13 cellular contexts compared by ENCODE assay signal in genomic region chr3:126351771-126352475, GRCh38. TPM values are rescaled to one million over a fixed set of nuclear protein-coding genes. Genes with fewer than 3 reads are reported as not detected.
A peak's percentile ranks its signal among the peaks of the same experiment; 100 is the strongest.
DNase-seq lines count a peak whose midpoint lies in the region; TF ChIP-seq lines count a peak whose summit lies in the region.
"Had no signal": no experiment of that assay in that cellular context is flagged by ENCODE, and none has a peak within 500 bp of the region (broad histone marks: within the 10 kb centered on the region; RNA-seq: fewer than 3 reads in every experiment).

No MANE protein-coding gene starts in this region.

- no peaks in the 10 kb centered on the region for H3K36me3 Mint-ChIP-seq in glutamatergic neuron (ENCODE audit: unreplicated experiment)

- H3K9me2 ChIP-seq in OCI-LY7 (ENCODE audit: insufficient read depth, low read length): no peaks in the 10 kb centered on the region

- peaks cover 9% of the 10 kb centered on the region for H3K4me1 Mint-ChIP-seq in glutamatergic neuron (ENCODE audit: low read depth, unreplicated experiment)

- no peak overlapping the region for H3K4me3 Mint-ChIP-seq in glutamatergic neuron (ENCODE audit: unreplicated experiment)
- H3K4me3 Mint-ChIP-seq: activated T-cell treated with anti-CD3 and anti-CD28 coated beads, Interleukin-2, amount 50 U/mL, for 24 hours had no signal

- intact Hi-C loops in OCI-LY7 (cut with micrococcal nuclease; ENCODE audit: unreplicated experiment): loop anchor here (10.0 kb wide), 1 partner anchor 757 kb away; the partner anchor contains the start of gene OSBPL11
- intact Hi-C loops in sigmoid colon (cut with DNase I): loop anchor here (5.0 kb wide), 1 partner anchor 40 kb away; no protein-coding TSS in a partner anchor

- TF ChIP-seq EP300 in sigmoid colon (IDR thresholded peaks at IDR 0.05): no peak

- H3K9me3 ChIP-seq in OCI-LY7 (ENCODE audit: low read length) (no peaks in the 10 kb centered on the region), sigmoid colon (no peaks in the 10 kb centered on the region)
- H3K9me3 ChIP-seq: ascending aorta had no signal

- TF ChIP-seq POLR2A in sigmoid colon (IDR thresholded peaks at IDR 0.05): no peak

- no peak overlapping the region for H3K4me2 ChIP-seq in OCI-LY7 (ENCODE audit: low read length)

- H3K27ac ChIP-seq in OCI-LY7 (ENCODE audit: low read depth, low read length, poor library complexity, severe bottlenecking) (no peak overlapping the region), sigmoid colon (peak overlapping the region in 1 of 4 donors; percentile 91)
- H3K27ac ChIP-seq: ascending aorta had no signal

- DNase-seq in GM12864 (ENCODE audit: low read depth) (no peak), OCI-LY7 (ENCODE audit: low spot score) (no peak), glutamatergic neuron (peak; percentile 9), sigmoid colon (peak; percentile 63), ureter (ENCODE audit: low spot score) (no peak), germinal center (ENCODE audit: low spot score) (no peak), NCI-H748 treated with DMSO at 0.1 percent for 48 hours (lab: John Stamatoyannopoulos, UW) (no peak)
- no peak for DNase-seq in activated CD4-positive, alpha-beta T cell treated with anti-CD3 and anti-CD28 coated beads, Interleukin-2, amount 50 U/mL, for 1 hour
- DNase-seq: activated T-cell treated with anti-CD3 and anti-CD28 coated beads, Interleukin-2, amount 50 U/mL, for 24 hours; stimulated activated CD4-positive, alpha-beta T cell treated with anti-CD3 and anti-CD28 coated beads, Interleukin-2, amount 100 ng/mL, for 24 hours had no signal

- H3K79me2 ChIP-seq in OCI-LY7 (ENCODE audit: insufficient read depth, low read depth, low read length): no peaks in the 10 kb centered on the region

- peaks cover 5% of the 10 kb centered on the region for H3K27me3 Mint-ChIP-seq in glutamatergic neuron (ENCODE audit: unreplicated experiment)

- TF ChIP-seq CTCF in GM12864 (IDR thresholded peaks at IDR 0.05; ENCODE audit: low read depth, low read length, missing control alignments) (peak; percentile 13), OCI-LY7 (conservative IDR thresholded peaks at IDR 0.05; ENCODE audit: low read length) (peak; percentile 49), glutamatergic neuron (IDR thresholded peaks at IDR 0.05; ENCODE audit: partially characterized antibody, unreplicated experiment) (no peak), sigmoid colon (IDR thresholded peaks at IDR 0.05) (no peak)

- H3K4me1 ChIP-seq in OCI-LY7 (ENCODE audit: insufficient read depth, low read length, poor library complexity, severe bottlenecking) (peaks cover 34% of the 10 kb centered on the region), sigmoid colon (peaks cover 0 to 33% (median 30%) of the 10 kb centered on the region in 4 donors)

- H3K9me3 Mint-ChIP-seq in glutamatergic neuron (ENCODE audit: unreplicated experiment): peaks cover 1% of the 10 kb centered on the region
- H3K9me3 Mint-ChIP-seq: activated T-cell treated with anti-CD3 and anti-CD28 coated beads, Interleukin-2, amount 50 U/mL, for 24 hours had no signal

- no peaks in the 10 kb centered on the region for H3K27me3 ChIP-seq in sigmoid colon
- H3K27me3 ChIP-seq: ascending aorta had no signal

- H3K4me3 ChIP-seq in GM12864 (ENCODE audit: low read depth, low read length) (no peak overlapping the region), OCI-LY7 (ENCODE audit: low read depth, low read length, poor library complexity, severe bottlenecking) (no peak overlapping the region), sigmoid colon (no peak overlapping the region)

- H3K36me3 ChIP-seq in OCI-LY7 (ENCODE audit: insufficient read depth, low read length) (no peaks in the 10 kb centered on the region), sigmoid colon (peaks cover 7 to 52% (median 26%) of the 10 kb centered on the region in 4 donors)

- no TSS peak for BruUV-seq in OCI-LY7 (replicated peaks; lab: Mats Ljungman, UMichigan)

- POLR2A ChIA-PET in OCI-LY7 (lab: Charles Lee): no interaction called here

- no peak overlapping the region for H3K27ac Mint-ChIP-seq in glutamatergic neuron (ENCODE audit: unreplicated experiment)
- H3K27ac Mint-ChIP-seq: activated T-cell treated with anti-CD3 and anti-CD28 coated beads, Interleukin-2, amount 50 U/mL, for 24 hours had no signal

- H2AFZ ChIP-seq in OCI-LY7 (ENCODE audit: low read length): no peak overlapping the region

- WGBS in sigmoid colon, 2 donors: 94% methylated on average over 18 of the region's 18 CpGs

- CTCF ChIA-PET in OCI-LY7 (lab: Charles Lee; ENCODE audit: unreplicated experiment): no interaction called here

- H4K20me1 ChIP-seq in OCI-LY7 (ENCODE audit: insufficient read depth, low read length): no peaks in the 10 kb centered on the region; the same call in 1 of the 2 replicates

RNA-seq across cellular contexts. Expression of gene KLF15, which starts 5.3 kb away (rescaled TPM):
- total RNA-seq in OCI-LY7 (2014; rRNA removed; shearing (Covaris generic)): 12.3 and 13.8 TPM in 2 replicates
- total RNA-seq in OCI-LY7 (2022): 26.4 and 35.0 TPM in 2 replicates
- 0.74 TPM for total RNA-seq in glutamatergic neuron (ENCODE audit: unreplicated experiment)
- 10 to 100 TPM; 21.9 to 50.2 (median 35.2) TPM for total RNA-seq in sigmoid colon
- 1 to 10 TPM in 2 of 3 donors, under 1 TPM in 1; 0.69 to 5.4 (median 4.2) TPM for polyA plus RNA-seq in sigmoid colon
- 18.9 TPM for total RNA-seq in ureter
- total RNA-seq: mononuclear cell had no signal

RNA-seq across cellular contexts. Expression of gene CFAP100, which starts 42.8 kb away (rescaled TPM):
- total RNA-seq in OCI-LY7 (2014; rRNA removed; shearing (Covaris generic)): not detected in 2 replicates
- total RNA-seq in OCI-LY7 (2022) (not detected in 2 replicates), glutamatergic neuron (ENCODE audit: unreplicated experiment) (not detected), sigmoid colon (not detected), ureter (not detected)
- polyA plus RNA-seq in sigmoid colon: not detected
- total RNA-seq: ascending aorta, dermis microvascular lymphatic vessel endothelial cell, mononuclear cell had no signal

Comparison
In these comparisons a context has a peak if more than half of its experiments do, and no peak if none do; other contexts are left out.
1. DNase-seq: peak in glutamatergic neuron (single experiment) and sigmoid colon (single experiment); none in GM12864 (single experiment), OCI-LY7 (single experiment), ureter (single experiment), germinal center (single experiment), NCI-H748 treated with DMSO at 0.1 percent for 48 hours (single experiment) and activated CD4-positive, alpha-beta T cell treated with anti-CD3 and anti-CD28 coated beads, Interleukin-2, amount 50 U/mL, for 1 hour (single experiment).
2. CTCF ChIP-seq: peak in GM12864 (single experiment) and OCI-LY7 (single experiment); none in glutamatergic neuron (single experiment) and sigmoid colon (0 of 4).